19 cellular contexts compared by ENCODE assay signal in the genomic region with DNA sequence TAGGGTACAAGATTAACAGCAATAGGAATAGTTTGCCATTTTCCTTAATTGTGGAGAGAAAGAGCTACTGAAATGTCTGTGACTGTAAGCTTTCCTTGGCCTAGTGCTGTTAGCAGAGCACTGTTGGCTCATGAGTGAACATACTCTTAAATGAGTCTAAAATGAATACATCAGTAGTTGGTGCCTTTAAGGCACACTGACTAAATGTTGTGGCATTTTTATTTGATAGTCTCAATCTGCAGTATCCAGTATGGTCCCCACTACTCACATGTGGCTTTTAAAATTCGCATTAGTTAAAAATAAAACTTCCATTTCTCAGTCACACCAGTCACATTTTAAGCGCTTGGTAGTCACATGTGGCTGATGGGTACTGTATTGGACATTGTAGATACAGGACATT. TPM values are rescaled to one million over a fixed set of nuclear protein-coding genes. Genes with fewer than 3 reads are reported as not detected.
A peak's percentile ranks its signal among the peaks of the same experiment; 100 is the strongest.
DNase-seq lines count a peak whose midpoint lies in the region; FAIRE-seq and TF ChIP-seq lines count a peak whose summit lies in the region.
"Had no signal": no experiment of that assay in that cellular context is flagged by ENCODE, and none has a peak within 500 bp of the region (broad histone marks: within the 10 kb centered on the region; RNA-seq: fewer than 3 reads in every experiment).

No MANE protein-coding gene starts in this region.

- H3K27me3 ChIP-seq in CD8-positive, alpha-beta memory T cell (ENCODE audit: insufficient read depth, low read length, poor library complexity, severe bottlenecking): no peaks in the 10 kb centered on the region
- H3K27me3 ChIP-seq in astrocyte (ENCODE audit: insufficient read depth, low read length) (no peaks in the 10 kb centered on the region), neuronal stem cell (ENCODE audit: control insufficient read depth in 3 of 3, insufficient read depth in 3 of 3, low read depth in 1 of 3, low read length in 3 of 3) (no peaks in the 10 kb centered on the region)
- H3K27me3 ChIP-seq: body of pancreas, foreskin keratinocyte, ovary had no signal

- H3K36me3 ChIP-seq in CD8-positive, alpha-beta memory T cell (ENCODE audit: insufficient read depth, low read length): peaks cover 75% of the 10 kb centered on the region
- H3K36me3 ChIP-seq in astrocyte (ENCODE audit: insufficient read depth, low read length) (peaks cover 72% of the 10 kb centered on the region), neuronal stem cell (replicated peaks in 1 of 2; ENCODE audit: control insufficient read depth in 2 of 2, insufficient read depth in 2 of 2, low read length in 2 of 2) (peaks cover 24 to 99% of the 10 kb centered on the region in 2 donors)
- H3K36me3 ChIP-seq: ovary had no signal

- H3K79me1 ChIP-seq in neuronal stem cell (ENCODE audit: low read depth, low read length): peaks cover 1% of the 10 kb centered on the region

- CTCF ChIA-PET in CD8-positive, alpha-beta memory T cell (lab: Charles Lee): interaction anchor here (0.9 to 1.4 kb wide), 3 partner anchors 131 to 139 kb away, joined by 3 to 5 read pairs (median 4); no protein-coding TSS in a partner anchor

- no peak for DNase-seq in CD8-positive, alpha-beta memory T cell
- DNase-seq in M059J (ENCODE audit: low read depth) (peak; percentile 41), astrocyte (ENCODE audit: low read depth) (no peak), neuronal stem cell (ENCODE audit: low spot score) (no peak), type B pancreatic cell (ENCODE audit: extremely low spot score, unreplicated experiment) (no peak)
- no peak for DNase-seq in activated CD8-positive, alpha-beta memory T cell treated with anti-CD3 and anti-CD28 coated beads, Interleukin-2, amount 50 U/mL, for 4 hours
- DNase-seq: activated CD4-positive, alpha-beta T cell treated with anti-CD3 and anti-CD28 coated beads for 4 hours; body of pancreas; C1 segment of cervical spinal cord; DND-41; effector CD8-positive, alpha-beta T cell; foreskin keratinocyte; lower lobe of right lung; NCI-H748 treated with DMSO at 0.1 percent for 48 hours; ovary; stimulated activated CD4-positive, alpha-beta T cell treated with anti-CD3 and anti-CD28 coated beads, Interleukin-12 subunit alpha, Interleukin-12 subunit beta, amount 100 ng/mL, for 4 hours had no signal

- H3K27ac Mint-ChIP-seq in CD8-positive, alpha-beta memory T cell: peak overlapping the region in 7 of 8 donors; percentile 1 to 65 (median 37)
- H3K27ac Mint-ChIP-seq in astrocyte (ENCODE audit: unreplicated experiment) (peak overlapping the region; percentile 81), nephron (peak overlapping the region; percentile 20 to 83 (median 64)), type B pancreatic cell (no peak overlapping the region)

- H4K20me1 ChIP-seq in astrocyte (ENCODE audit: insufficient read depth, low read length): peaks cover 60% of the 10 kb centered on the region

- TF ChIP-seq CTCF in astrocyte (IDR thresholded peaks at IDR 0.05; ENCODE audit: insufficient read depth, low read depth, low read length) (no peak), nephron (IDR thresholded peaks at IDR 0.05; ENCODE audit: unreplicated experiment in 3 of 3) (no peak), type B pancreatic cell (conservative IDR thresholded peaks at IDR 0.05) (no peak)

- no peak overlapping the region for H3K4me3 Mint-ChIP-seq in CD8-positive, alpha-beta memory T cell
- H3K4me3 Mint-ChIP-seq in astrocyte (ENCODE audit: unreplicated experiment) (no peak overlapping the region), nephron (no peak overlapping the region), type B pancreatic cell (no peak overlapping the region)

- peaks cover 47 to 77% (median 65%) of the 10 kb centered on the region in 3 donors for H3K4me1 Mint-ChIP-seq in CD8-positive, alpha-beta memory T cell
- H3K4me1 Mint-ChIP-seq in astrocyte (ENCODE audit: low read depth, unreplicated experiment) (peaks cover 59% of the 10 kb centered on the region), nephron (peaks cover 44% of the 10 kb centered on the region), type B pancreatic cell (ENCODE audit: unreplicated experiment) (peaks cover 10% of the 10 kb centered on the region)

- H3K4me3 ChIP-seq in CD8-positive, alpha-beta memory T cell (ENCODE audit: low read length): no peak overlapping the region
- H3K4me3 ChIP-seq in astrocyte (ENCODE audit: insufficient read depth, low read depth, low read length): no peak overlapping the region
- H3K4me3 ChIP-seq in neuronal stem cell (ENCODE audit: low read length in 2 of 2): no peak overlapping the region
- H3K4me3 ChIP-seq: body of pancreas, lower lobe of right lung, ovary had no signal

- no peak overlapping the region for H2BK12ac ChIP-seq in neuronal stem cell (ENCODE audit: low read length)

- POLR2A ChIA-PET in CD8-positive, alpha-beta memory T cell (lab: Charles Lee): no interaction called here

- H3K4me1 ChIP-seq in CD8-positive, alpha-beta memory T cell (ENCODE audit: insufficient read depth, low read length): peaks cover 12% of the 10 kb centered on the region
- H3K4me1 ChIP-seq in astrocyte (ENCODE audit: insufficient read depth, low read length): peaks cover 30% of the 10 kb centered on the region
- peaks cover 0 to 3% of the 10 kb centered on the region in 2 donors for H3K4me1 ChIP-seq in neuronal stem cell (ENCODE audit: control insufficient read depth in 2 of 2, insufficient read depth in 1 of 2, low read depth in 1 of 2, low read length in 2 of 2)

- no peak overlapping the region for H3K27ac ChIP-seq in CD8-positive, alpha-beta memory T cell (ENCODE audit: low read depth, low read length)
- H3K27ac ChIP-seq in astrocyte (ENCODE audit: low read depth, low read length): no peak overlapping the region
- no peak overlapping the region for H3K27ac ChIP-seq in neuronal stem cell (replicated peaks; ENCODE audit: low read length)
- H3K27ac ChIP-seq: foreskin keratinocyte, lower lobe of right lung, ovary, RWPE1 had no signal

- peaks cover 0 to 1% of the 10 kb centered on the region in 2 donors for H3K27me3 Mint-ChIP-seq in CD8-positive, alpha-beta memory T cell
- H3K27me3 Mint-ChIP-seq in astrocyte (ENCODE audit: low read depth, unreplicated experiment): no peaks in the 10 kb centered on the region
- H3K27me3 Mint-ChIP-seq in nephron (ENCODE audit: low read depth): no peaks in the 10 kb centered on the region
- no peaks in the 10 kb centered on the region for H3K27me3 Mint-ChIP-seq in type B pancreatic cell

- no peaks in the 10 kb centered on the region for H3K9me3 Mint-ChIP-seq in CD8-positive, alpha-beta memory T cell
- no peaks in the 10 kb centered on the region for H3K9me3 Mint-ChIP-seq in astrocyte (ENCODE audit: unreplicated experiment)
- H3K9me3 Mint-ChIP-seq in nephron: no peaks in the 10 kb centered on the region
- H3K9me3 Mint-ChIP-seq in type B pancreatic cell: no peaks in the 10 kb centered on the region

- no peak overlapping the region for H4K91ac ChIP-seq in neuronal stem cell (ENCODE audit: low read depth, low read length, poor library complexity)

- WGBS in neuronal stem cell (ENCODE audit: extremely low coverage in 2 of 2, insufficient read length in 2 of 2, insufficient replicate concordance in 1 of 2), 2 donors: no CpG with 5 or more reads among the region's 2 CpGs

- no peak overlapping the region for H3K9ac ChIP-seq in astrocyte (ENCODE audit: low read length)
- no peak overlapping the region for H3K9ac ChIP-seq in neuronal stem cell (ENCODE audit: low read depth, low read length, poor library complexity)

- H3K9me3 ChIP-seq in CD8-positive, alpha-beta memory T cell (ENCODE audit: low read length): no peaks in the 10 kb centered on the region
- H3K9me3 ChIP-seq in astrocyte (ENCODE audit: insufficient read depth, low read depth, low read length) (no peaks in the 10 kb centered on the region), neuronal stem cell (replicated peaks in 1 of 2; ENCODE audit: control insufficient read depth in 2 of 2, insufficient read depth in 1 of 2, low read depth in 1 of 2, low read length in 2 of 2) (no peaks in the 10 kb centered on the region)
- H3K9me3 ChIP-seq: body of pancreas, lower lobe of right lung, ovary had no signal

- H3K4me2 ChIP-seq in astrocyte (ENCODE audit: low read length) (no peak overlapping the region), neuronal stem cell (ENCODE audit: insufficient read depth, low read length, poor library complexity, severe bottlenecking) (no peak overlapping the region)

- H3K4ac ChIP-seq in neuronal stem cell (ENCODE audit: low read length): no peak overlapping the region

- H3K23ac ChIP-seq in neuronal stem cell (ENCODE audit: low read depth, low read length, poor library complexity): no peak overlapping the region

- H2BK120ac ChIP-seq in neuronal stem cell (ENCODE audit: low read depth, low read length): no peak overlapping the region

- H2AK5ac ChIP-seq in neuronal stem cell (ENCODE audit: low read depth, low read length): no peak overlapping the region

- peaks cover 92% of the 10 kb centered on the region for H3K79me2 ChIP-seq in astrocyte (ENCODE audit: insufficient read depth, low read length)

- H2BK15ac ChIP-seq in neuronal stem cell (ENCODE audit: low read length): no peak overlapping the region

- H2BK5ac ChIP-seq in neuronal stem cell (ENCODE audit: low read length): no peak overlapping the region

- H2AFZ ChIP-seq in astrocyte (ENCODE audit: low read depth, low read length): no peak overlapping the region
- no peak overlapping the region for H2AFZ ChIP-seq in neuronal stem cell (ENCODE audit: low read length)

- H3K18ac ChIP-seq in neuronal stem cell (ENCODE audit: low read length): no peak overlapping the region

- H3K36me3 Mint-ChIP-seq in CD8-positive, alpha-beta memory T cell: peaks cover 14 to 95% (median 23%) of the 10 kb centered on the region in 3 donors
- H3K36me3 Mint-ChIP-seq in astrocyte (ENCODE audit: low read depth, unreplicated experiment) (peaks cover 25% of the 10 kb centered on the region), nephron (ENCODE audit: low read depth) (peaks cover 87% of the 10 kb centered on the region), type B pancreatic cell (peaks cover 60% of the 10 kb centered on the region)

- FAIRE-seq in astrocyte (lab: Jason Lieb, UNC): no peak
- FAIRE-seq: H1 had no signal

- H3K14ac ChIP-seq in neuronal stem cell (ENCODE audit: low read length): no peak overlapping the region

- H4K8ac ChIP-seq in neuronal stem cell (ENCODE audit: low read depth, low read length): no peak overlapping the region

RNA-seq across cellular contexts. Expression of a gene that starts 28.2 kb away (rescaled TPM):
- 100 to 1,000 TPM in 1 of 2 experiments, 10 to 100 TPM in 1; 99.0 to 109 TPM for total RNA-seq in CD8-positive, alpha-beta memory T cell
- 80.3 TPM for polyA plus RNA-seq in CD8-positive, alpha-beta memory T cell
- total RNA-seq in M059J (2014; rRNA removed; shearing (Covaris generic)): 29.2 and 35.0 TPM in 2 replicates
- total RNA-seq in astrocyte (90.0 and 105 TPM in 2 replicates), type B pancreatic cell (ENCODE audit: low replicate concordance) (123 and 135 TPM in 2 replicates)
- 63.3 TPM for polyA plus RNA-seq in neuronal stem cell (2013, experiment 1 of 2)
- polyA plus RNA-seq in neuronal stem cell (2013, experiment 2 of 2): 62.8 TPM
